Comparison of ENCODE assay signal across 1 cellular context in the genomic region with DNA sequence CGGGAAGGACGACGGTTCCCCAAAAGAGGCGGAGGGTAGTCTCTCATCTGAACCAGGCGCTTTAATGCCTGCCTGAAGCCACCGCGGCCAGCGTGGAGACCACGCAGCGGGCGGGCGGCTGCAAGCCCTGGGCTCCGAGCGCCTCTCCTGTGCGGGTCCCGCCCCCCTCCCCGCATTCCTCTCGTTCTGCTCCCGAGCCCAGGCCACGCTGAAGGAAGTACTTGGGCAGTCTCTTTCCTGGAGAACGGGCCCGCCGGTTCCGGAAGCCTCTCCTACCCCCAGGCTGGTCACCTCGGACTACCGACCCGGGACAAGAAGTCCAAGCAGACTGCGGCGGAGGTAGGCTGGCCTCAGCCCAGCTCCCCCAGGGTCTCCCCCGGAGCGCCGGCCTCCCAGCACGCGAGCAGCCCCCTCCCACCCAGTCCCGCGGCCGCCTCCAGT.
A peak's percentile ranks its signal among the peaks of the same experiment; 100 is the strongest.
TF ChIP-seq lines count a peak whose summit lies in the region.

No MANE protein-coding gene starts in this region.

TF ChIP-seq in HEK293, 187 proteins besides CTCF, POLR2A, EP300 and RAD21 (continued from another document):
- TF ChIP-seq, protein P1, sequence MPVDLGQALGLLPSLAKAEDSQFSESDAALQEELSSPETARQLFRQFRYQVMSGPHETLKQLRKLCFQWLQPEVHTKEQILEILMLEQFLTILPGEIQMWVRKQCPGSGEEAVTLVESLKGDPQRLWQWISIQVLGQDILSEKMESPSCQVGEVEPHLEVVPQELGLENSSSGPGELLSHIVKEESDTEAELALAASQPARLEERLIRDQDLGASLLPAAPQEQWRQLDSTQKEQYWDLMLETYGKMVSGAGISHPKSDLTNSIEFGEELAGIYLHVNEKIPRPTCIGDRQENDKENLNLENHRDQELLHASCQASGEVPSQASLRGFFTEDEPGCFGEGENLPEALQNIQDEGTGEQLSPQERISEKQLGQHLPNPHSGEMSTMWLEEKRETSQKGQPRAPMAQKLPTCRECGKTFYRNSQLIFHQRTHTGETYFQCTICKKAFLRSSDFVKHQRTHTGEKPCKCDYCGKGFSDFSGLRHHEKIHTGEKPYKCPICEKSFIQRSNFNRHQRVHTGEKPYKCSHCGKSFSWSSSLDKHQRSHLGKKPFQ (tag by site-specific recombination; IDR thresholded peaks at IDR 0.05): no peak
- TF ChIP-seq GLIS1 (tag by site-specific recombination; IDR thresholded peaks at IDR 0.05) (peak; percentile 100), ZNF830 (tag by site-specific recombination; IDR thresholded peaks at IDR 0.05; ENCODE audit: low read depth) (no peak), EGR2 (tag by site-specific recombination; IDR thresholded peaks at IDR 0.05; ENCODE audit: low read depth) (no peak), ZNF585B (tag by site-specific recombination; IDR thresholded peaks at IDR 0.05) (no peak), ZNF175 (tag by site-specific recombination; IDR thresholded peaks at IDR 0.05) (no peak), ZIC2 (tag by site-specific recombination; IDR thresholded peaks at IDR 0.05) (peak; percentile 78), IKZF3 (tag by site-specific recombination; IDR thresholded peaks at IDR 0.05) (peak; percentile 74)
